Comparison of ENCODE assay signal across 20 cellular contexts in genomic region chr20:63212393-63212730, GRCh38.
DNase-seq lines count a peak whose midpoint lies in the region; ATAC-seq and TF ChIP-seq lines count a peak whose summit lies in the region.
"Had no signal": no experiment of that assay in that cellular context is flagged by ENCODE, and none has a peak within 500 bp of the region (broad histone marks: within the 10 kb centered on the region; RNA-seq: fewer than 3 reads in every experiment).

No MANE protein-coding gene starts in this region.

- no peak for DNase-seq in activated naive CD4-positive, alpha-beta T cell treated with anti-CD3 and anti-CD28 coated beads, Interleukin-2, amount 50 U/mL, for 16 hours
- no peak for DNase-seq in stimulated activated effector memory CD8-positive, alpha-beta T cell treated with anti-CD3 and anti-CD28 coated beads, Interleukin-12 subunit alpha, Interleukin-12 subunit beta, amount 100 ng/mL, for 72 hours (ENCODE audit: low spot score in 2 of 2)
- DNase-seq: activated CD4-positive, alpha-beta memory T cell treated with anti-CD3 and anti-CD28 coated beads for 36 hours; aorta; CD8-positive, alpha-beta T cell; left lung; NCI-H1694 treated with DMSO at 0.1 percent for 48 hours; NCI-H446 treated with DMSO at 0.1 percent for 48 hours; ovary; stimulated activated CD4-positive, alpha-beta T cell treated with anti-CD3 and anti-CD28 coated beads, Interleukin-1b, Interleukin-23, amount 100 ng/mL, for 48 hours; stomach; SW 1271 had no signal

- H3K27ac ChIP-seq in VCaP: peak overlapping the region; percentile 99; the same call in 1 of the 2 replicates
- no peak overlapping the region for H3K27ac ChIP-seq in iPS-20b (ENCODE audit: low read length)
- H3K27ac ChIP-seq: foreskin keratinocyte, left lung, ovary had no signal

- peaks cover 24% of the 10 kb centered on the region for H3K36me3 Mint-ChIP-seq in activated naive CD4-positive, alpha-beta T cell treated with anti-CD3 and anti-CD28 coated beads, Interleukin-2, amount 50 U/mL, for 24 hours
- peaks cover 81% of the 10 kb centered on the region for H3K36me3 Mint-ChIP-seq in stimulated activated effector memory CD8-positive, alpha-beta T cell treated with anti-CD3 and anti-CD28 coated beads, Interleukin-12 subunit alpha, Interleukin-12 subunit beta, amount 100 ng/mL, for 72 hours

- H3K27me3 Mint-ChIP-seq in activated naive CD4-positive, alpha-beta T cell treated with anti-CD3 and anti-CD28 coated beads, Interleukin-2, amount 50 U/mL, for 24 hours: no peaks in the 10 kb centered on the region
- H3K27me3 Mint-ChIP-seq: activated CD4-positive, alpha-beta memory T cell treated with anti-CD3 and anti-CD28 coated beads for 36 hours had no signal

- no peak overlapping the region; the same call in 1 of the 2 replicates for H3K4me3 ChIP-seq in iPS-20b (ENCODE audit: low read length)
- H3K4me3 ChIP-seq: left lung, ovary had no signal

- peak overlapping the region; percentile 64 for H3K4me3 Mint-ChIP-seq in activated naive CD4-positive, alpha-beta T cell treated with anti-CD3 and anti-CD28 coated beads, Interleukin-2, amount 50 U/mL, for 24 hours
- H3K4me3 Mint-ChIP-seq in stimulated activated effector memory CD8-positive, alpha-beta T cell treated with anti-CD3 and anti-CD28 coated beads, Interleukin-12 subunit alpha, Interleukin-12 subunit beta, amount 100 ng/mL, for 72 hours: no peak overlapping the region

- H3K4me1 Mint-ChIP-seq in activated naive CD4-positive, alpha-beta T cell treated with anti-CD3 and anti-CD28 coated beads, Interleukin-2, amount 50 U/mL, for 24 hours: peaks cover 78% of the 10 kb centered on the region
- peaks cover 70% of the 10 kb centered on the region for H3K4me1 Mint-ChIP-seq in stimulated activated effector memory CD8-positive, alpha-beta T cell treated with anti-CD3 and anti-CD28 coated beads, Interleukin-12 subunit alpha, Interleukin-12 subunit beta, amount 100 ng/mL, for 72 hours

- H3K4me1 ChIP-seq in iPS-20b (ENCODE audit: insufficient read depth, low read length): peaks cover 12% of the 10 kb centered on the region
- H3K4me1 ChIP-seq: foreskin keratinocyte had no signal

- no peak for ATAC-seq in stimulated activated effector memory CD8-positive, alpha-beta T cell treated with anti-CD3 and anti-CD28 coated beads, Interleukin-12 subunit alpha, Interleukin-12 subunit beta, amount 100 ng/mL, for 72 hours
- ATAC-seq in GM18870 (IDR thresholded peaks at IDR 0.05; ENCODE audit: unreplicated experiment) (no peak), GM19452 (IDR thresholded peaks at IDR 0.05; ENCODE audit: unreplicated experiment) (no peak), GM18520 (IDR thresholded peaks at IDR 0.05; ENCODE audit: unreplicated experiment) (no peak)
- ATAC-seq: CD8-positive, alpha-beta T cell; foreskin keratinocyte; left lung; sciatic nerve had no signal

- no peaks in the 10 kb centered on the region for H3K9me3 Mint-ChIP-seq in activated naive CD4-positive, alpha-beta T cell treated with anti-CD3 and anti-CD28 coated beads, Interleukin-2, amount 50 U/mL, for 24 hours
- H3K9me3 Mint-ChIP-seq in stimulated activated effector memory CD8-positive, alpha-beta T cell treated with anti-CD3 and anti-CD28 coated beads, Interleukin-12 subunit alpha, Interleukin-12 subunit beta, amount 100 ng/mL, for 72 hours: no peaks in the 10 kb centered on the region
- H3K9me3 Mint-ChIP-seq: activated CD4-positive, alpha-beta memory T cell treated with anti-CD3 and anti-CD28 coated beads for 36 hours; CD8-positive, alpha-beta T cell had no signal

- no peaks in the 10 kb centered on the region for H3K27me3 ChIP-seq in iPS-20b (ENCODE audit: insufficient read depth, low read length)
- H3K27me3 ChIP-seq: foreskin keratinocyte, left lung, ovary, stomach had no signal

- no peaks in the 10 kb centered on the region for H3K9me3 ChIP-seq in iPS-20b (ENCODE audit: insufficient read depth, low read depth, low read length)
- H3K9me3 ChIP-seq: left lung, ovary, stomach had no signal

- H3K36me3 ChIP-seq in iPS-20b (ENCODE audit: insufficient read depth, low read depth, low read length): peaks cover 75% of the 10 kb centered on the region
- H3K36me3 ChIP-seq: ovary had no signal

- peak overlapping the region; percentile 84 for H3K27ac Mint-ChIP-seq in activated naive CD4-positive, alpha-beta T cell treated with anti-CD3 and anti-CD28 coated beads, Interleukin-2, amount 50 U/mL, for 24 hours
- peak overlapping the region; percentile 82 for H3K27ac Mint-ChIP-seq in stimulated activated effector memory CD8-positive, alpha-beta T cell treated with anti-CD3 and anti-CD28 coated beads, Interleukin-12 subunit alpha, Interleukin-12 subunit beta, amount 100 ng/mL, for 72 hours
- H3K27ac Mint-ChIP-seq: CD8-positive, alpha-beta T cell had no signal

- peak overlapping the region; percentile 45; the same call in 1 of the 2 replicates for H3K9ac ChIP-seq in iPS-20b (ENCODE audit: low read depth, low read length)

- TF ChIP-seq CTCF in VCaP (conservative IDR thresholded peaks at IDR 0.05): no peak
